ENCODE assay signal across 8 cellular contexts in genomic region chr11:72430743-72431570, GRCh38. TPM values are rescaled to one million over a fixed set of nuclear protein-coding genes. Genes with fewer than 3 reads are reported as not detected.
A peak's percentile ranks its signal among the peaks of the same experiment; 100 is the strongest.
DNase-seq lines count a peak whose midpoint lies in the region; ATAC-seq and TF ChIP-seq lines count a peak whose summit lies in the region.

No MANE protein-coding gene starts in this region.

- H3K9me3 ChIP-seq in esophagus muscularis mucosa: no peaks in the 10 kb centered on the region

- ATAC-seq in naive thymus-derived CD8-positive, alpha-beta T cell: no peak
- no peak for ATAC-seq in GM21529 (IDR thresholded peaks at IDR 0.05; ENCODE audit: unreplicated experiment)

- peaks cover 5 to 33% (median 9%) of the 10 kb centered on the region in 3 donors for H3K36me3 Mint-ChIP-seq in naive thymus-derived CD8-positive, alpha-beta T cell

- WGBS in esophagus muscularis mucosa: 43% methylated on average over 6 of the region's 6 CpGs

- no peak overlapping the region for H3K4me3 ChIP-seq in esophagus muscularis mucosa

- peak overlapping the region in 9 of 10 donors; percentile 19 to 91 (median 77) for H3K27ac Mint-ChIP-seq in naive thymus-derived CD8-positive, alpha-beta T cell

- H3K27ac ChIP-seq in esophagus muscularis mucosa (replicated peaks in 1 of 4): no peak overlapping the region

- intact Hi-C loops in esophagus muscularis mucosa (cut with DNase I): loop anchor here (5.0 kb wide), 1 partner anchor 209 kb away; the partner anchor contains the start of gene INPPL1

- H3K9me3 Mint-ChIP-seq in naive thymus-derived CD8-positive, alpha-beta T cell: no peaks in the 10 kb centered on the region

- TF ChIP-seq POLR2A in esophagus muscularis mucosa (IDR thresholded peaks at IDR 0.05; ENCODE audit: low read depth): no peak

- DNase-seq in AG09319 (ENCODE audit: extremely low read depth, low read depth) (no peak), NCI-H2196 treated with DMSO at 0.1 percent for 48 hours (lab: John Stamatoyannopoulos, UW; ENCODE audit: unreplicated experiment) (peak; percentile 47), esophagus muscularis mucosa (ENCODE audit: extremely low spot score) (no peak), GOT3 (lab: John Stamatoyannopoulos, UW) (no peak)
- peak; percentile 23 to 45 for DNase-seq in activated CD4-positive, alpha-beta T cell treated with anti-CD3 and anti-CD28 coated beads, Interleukin-2, amount 50 U/mL, for 48 hours
- DNase-seq in naive thymus-derived CD8-positive, alpha-beta T cell: peak in 5 of 10 donors; percentile 27 to 49 (median 37)

- TF ChIP-seq CTCF in AG09319 (IDR thresholded peaks at IDR 0.05; ENCODE audit: low read depth, low read length) (peak; percentile 80), GM12873 (IDR thresholded peaks at IDR 0.05; ENCODE audit: insufficient read depth, low read depth, low read length, missing control alignments) (peak; percentile 93), esophagus muscularis mucosa (IDR thresholded peaks at IDR 0.05) (peak; percentile 57 to 75 (median 58))

- peaks cover 12 to 52% (median 33%) of the 10 kb centered on the region in 4 donors for H3K4me1 ChIP-seq in esophagus muscularis mucosa

- POLR2A ChIA-PET in naive thymus-derived CD8-positive, alpha-beta T cell (lab: Charles Lee): interaction anchor here (0.7 to 1.3 kb wide), 4 partner anchors 9 to 319 kb away, joined by 3 to 5 read pairs (median 4); partner anchors contain the start of gene ANAPC15

- peaks cover 0 to 47% (median 37%) of the 10 kb centered on the region in 4 donors for H3K36me3 ChIP-seq in esophagus muscularis mucosa

- peak overlapping the region in 4 of 10 donors; percentile 33 to 52 (median 34) for H3K4me3 Mint-ChIP-seq in naive thymus-derived CD8-positive, alpha-beta T cell

- H3K4me1 Mint-ChIP-seq in naive thymus-derived CD8-positive, alpha-beta T cell: peaks cover 25 to 44% (median 40%) of the 10 kb centered on the region in 4 donors

- no peaks in the 10 kb centered on the region for H3K27me3 ChIP-seq in esophagus muscularis mucosa

- no peak for TF ChIP-seq EP300 in esophagus muscularis mucosa (IDR thresholded peaks at IDR 0.05)

- H3K27me3 Mint-ChIP-seq in naive thymus-derived CD8-positive, alpha-beta T cell: no peaks in the 10 kb centered on the region

RNA-seq across cellular contexts. Expression of gene CLPB, which starts 3.4 kb away (rescaled TPM):
- 10 to 100 TPM; 15.4 to 23.2 (median 22.6) TPM for total RNA-seq in esophagus muscularis mucosa
- total RNA-seq in naive thymus-derived CD8-positive, alpha-beta T cell: 10 to 100 TPM; 16.1 to 19.4 TPM
- 1 to 10 TPM; 4.8 to 9.5 (median 5.0) TPM for polyA plus RNA-seq in naive thymus-derived CD8-positive, alpha-beta T cell

Comparison
In these comparisons a context has a peak if more than half of its experiments do, and no peak if none do; other contexts are left out.
1. DNase-seq: peak in NCI-H2196 treated with DMSO at 0.1 percent for 48 hours (single experiment) and activated CD4-positive, alpha-beta T cell treated with anti-CD3 and anti-CD28 coated beads, Interleukin-2, amount 50 U/mL, for 48 hours (2 of 2); none in AG09319 (single experiment), esophagus muscularis mucosa (single experiment) and GOT3 (single experiment).
2. Peak in every context shown above with its lines, with median percentiles within 50 percentile points of each other: CTCF ChIP-seq.